ENCODE assay signal across 11 cellular contexts in genomic region chr20:43515628-43516027, GRCh38. TPM values are rescaled to one million over a fixed set of nuclear protein-coding genes. Genes with fewer than 3 reads are reported as not detected.
DNase-seq lines count a peak whose midpoint lies in the region; ATAC-seq, FAIRE-seq and TF ChIP-seq lines count a peak whose summit lies in the region.
"Had no signal": no experiment of that assay in that cellular context is flagged by ENCODE, and none has a peak within 500 bp of the region (broad histone marks: within the 10 kb centered on the region; RNA-seq: fewer than 3 reads in every experiment).

No MANE protein-coding gene starts in this region.

- H3K27me3 ChIP-seq in DND-41 (ENCODE audit: insufficient read depth, low read length, poor library complexity) (no peaks in the 10 kb centered on the region), Loucy (ENCODE audit: insufficient read depth, low read length, poor library complexity, severe bottlenecking) (no peaks in the 10 kb centered on the region), K562 (ENCODE audit: control insufficient read depth in 2 of 2, insufficient read depth in 2 of 2, low read length in 2 of 2) (no peaks in the 10 kb centered on the region)

- peak overlapping the region; percentile 66 for H3K9ac ChIP-seq in DND-41 (ENCODE audit: low read depth, low read length)
- peak overlapping the region; percentile 75 for H3K9ac ChIP-seq in Loucy (ENCODE audit: low read depth, low read length, poor library complexity, severe bottlenecking)
- H3K9ac ChIP-seq in K562 (ENCODE audit: insufficient read depth in 1 of 2, low read depth in 2 of 2, low read length in 2 of 2): peak overlapping the region; percentile 53 to 61; a peak in 3 of 4 replicates

- no peak overlapping the region for H3K27ac Mint-ChIP-seq in nephron progenitor cell

- peak overlapping the region; percentile 64 for H3K4me2 ChIP-seq in DND-41 (ENCODE audit: insufficient read depth, low read length)
- H3K4me2 ChIP-seq in Loucy (ENCODE audit: low read depth, low read length, poor library complexity, severe bottlenecking): peak overlapping the region; percentile 66
- peak overlapping the region; percentile 72 for H3K4me2 ChIP-seq in K562 (ENCODE audit: insufficient read depth, low read length)

- H3K79me2 ChIP-seq in DND-41 (ENCODE audit: insufficient read depth, low read length): peaks cover 14% of the 10 kb centered on the region
- H3K79me2 ChIP-seq in Loucy (ENCODE audit: insufficient read depth, low read length): peaks cover 15% of the 10 kb centered on the region; the same call in 1 of the 2 replicates
- peaks cover 22% of the 10 kb centered on the region; the same call in 2 of the 3 replicates for H3K79me2 ChIP-seq in K562 (ENCODE audit: control insufficient read depth, insufficient read depth, low read length)

- H3K9me3 ChIP-seq in DND-41 (ENCODE audit: insufficient read depth, low read length, severe bottlenecking) (no peaks in the 10 kb centered on the region), Loucy (ENCODE audit: insufficient read depth, low read depth, low read length) (0 out of 2 replicates have a peak, but pooled peaks cover 3% of the 10 kb centered on the region), K562 (replicated peaks; ENCODE audit: control insufficient read depth, insufficient read depth, low read depth, low read length) (no peaks in the 10 kb centered on the region; the same call in 1 of the 2 replicates)

- DNase-seq in DND-41: no peak
- DNase-seq in K562 (ENCODE audit: extremely low read depth in 1 of 4, low spot score in 3 of 4): peak; percentile 43 to 64 (median 52)
- DNase-seq in nephron progenitor cell: no peak
- no peak for DNase-seq in ACHN
- DNase-seq in HCEC 1CT: no peak
- DNase-seq: DMS79 treated with DMSO at 0.1 percent for 48 hours, NCI-H1436 treated with DMSO at 0.1 percent for 48 hours, occipital lobe, SHP77 had no signal

- ATAC-seq in DND-41 (ENCODE audit: insufficient read depth, low read depth) (no peak), K562 (peak; percentile 6; the same call in 1 of the 3 replicates), GM21390 (IDR thresholded peaks at IDR 0.05; ENCODE audit: unreplicated experiment) (no peak)

- H3K9me1 ChIP-seq in K562 (ENCODE audit: control insufficient read depth, insufficient read depth, low read length): no peaks in the 10 kb centered on the region

- H3K4me1 ChIP-seq in DND-41 (ENCODE audit: insufficient read depth, low read length) (peaks cover 23% of the 10 kb centered on the region), Loucy (ENCODE audit: insufficient read depth, low read length, poor library complexity, severe bottlenecking) (no peaks in the 10 kb centered on the region), K562 (replicated peaks in 1 of 2; ENCODE audit: control insufficient read depth in 2 of 2, insufficient read depth in 2 of 2, low read length in 2 of 2) (peaks cover 23 to 34% of the 10 kb centered on the region in 2 experiments; a peak in 4 of 5 replicates)

- intact Hi-C loops in K562 (cut with micrococcal nuclease): loop anchor here (5.0 kb wide), 1 partner anchor 58 kb away; the partner anchor contains the start of gene SRSF6

- H3K36me3 Mint-ChIP-seq in nephron progenitor cell (ENCODE audit: low read depth): peaks cover 32% of the 10 kb centered on the region

- H3K36me3 ChIP-seq in DND-41 (ENCODE audit: insufficient read depth, low read length) (no peaks in the 10 kb centered on the region), Loucy (ENCODE audit: insufficient read depth, low read length) (no peaks in the 10 kb centered on the region), K562 (ENCODE audit: control insufficient read depth, insufficient read depth, low read length) (peaks cover 14% of the 10 kb centered on the region; the same call in 1 of the 3 replicates)

- TF ChIP-seq POLR2A in K562 (conservative IDR thresholded peaks at IDR 0.05): no peak

- TF ChIP-seq CTCF in DND-41 (IDR thresholded peaks at IDR 0.05; ENCODE audit: borderline replicate concordance, extremely low read depth, low read length, poor library complexity, severe bottlenecking) (no peak), Loucy (conservative IDR thresholded peaks at IDR 0.05; ENCODE audit: low read length) (no peak), K562 (IDR thresholded peaks at IDR 0.05 in 2 of 3, conservative IDR thresholded peaks at IDR 0.05 in 1 of 3; ENCODE audit: insufficient read depth in 2 of 3, low read depth in 1 of 3, low read length in 3 of 3) (0 out of 6 replicates have a peak, but pooled peaks of 1 of the 3 experiments have one; percentile 3), nephron progenitor cell (IDR thresholded peaks at IDR 0.05) (no peak)

- in situ Hi-C loops in K562 (cut with MboI): no loop called here
- in situ Hi-C loops in ACHN (cut with HindIII; ENCODE audit: low pct_ligation_motif_present, low pct_unique_long_range_greater_than_20kb, low sequenced_read_pairs): no loop called here

- H3K4me3 ChIP-seq in DND-41 (ENCODE audit: low read depth in 1 of 2, low read length in 2 of 2) (peak overlapping the region in 1 of 2 experiments; percentile 77; a peak in 2 of 4 replicates), Loucy (ENCODE audit: low read length, poor library complexity, severe bottlenecking) (peak overlapping the region; percentile 74), K562 (peak overlapping the region; percentile 45; the same call in 1 of the 2 replicates)

- no peaks in the 10 kb centered on the region for H3F3A ChIP-seq in Loucy (ENCODE audit: low read depth)

- POLR2A ChIA-PET in K562 (lab: Yijun Ruan, JAX): interaction anchor here (0.6 to 4.5 kb wide), 7 partner anchors 10 to 161 kb away, joined by 3 to 19 read pairs (median 4); partner anchors contain the start of gene SRSF6

- CTCF ChIA-PET in K562 (lab: Yijun Ruan, JAX; ENCODE audit: low intra/inter-chr PET ratio): no interaction called here

- H2AFZ ChIP-seq in DND-41 (ENCODE audit: low read depth, low read length): no peak overlapping the region
- H2AFZ ChIP-seq in Loucy (ENCODE audit: low read length): no peak overlapping the region
- peak overlapping the region; percentile 66 for H2AFZ ChIP-seq in K562 (ENCODE audit: low read depth, low read length)

- no peak for TF ChIP-seq RAD21 in K562 (CRISPR knock-in tag; conservative IDR thresholded peaks at IDR 0.05 in 1 of 2, IDR thresholded peaks at IDR 0.05 in 1 of 2)

- 3% methylated on average over 2 of the region's 2 CpGs for WGBS in K562 (ENCODE audit: insufficient coverage, low coverage, missing lambda C conversion rate)

- H3K4me1 Mint-ChIP-seq in nephron progenitor cell: peaks cover 19% of the 10 kb centered on the region

- H3K9me2 ChIP-seq in Loucy (replicated peaks; ENCODE audit: low read depth, low read length): no peaks in the 10 kb centered on the region

- no TSS peak for BruUV-seq in K562 (replicated peaks; lab: Mats Ljungman, UMichigan)

- peak; percentile 29 for FAIRE-seq in K562 (lab: Jason Lieb, UNC)

- H3K9me3 Mint-ChIP-seq in nephron progenitor cell: peaks cover 7% of the 10 kb centered on the region

- H3K27ac ChIP-seq in DND-41 (ENCODE audit: low read length) (no peak overlapping the region), K562 (ENCODE audit: extremely low read depth, low read depth, low read length) (peak overlapping the region; percentile 66)

- no peaks in the 10 kb centered on the region for H3K27me3 Mint-ChIP-seq in nephron progenitor cell (ENCODE audit: low read depth, poor library complexity)

- H3K4me3 Mint-ChIP-seq in nephron progenitor cell: peak overlapping the region; percentile 96

- H4K20me1 ChIP-seq in DND-41 (ENCODE audit: insufficient read depth, low read length): no peaks in the 10 kb centered on the region
- H4K20me1 ChIP-seq in Loucy (ENCODE audit: insufficient read depth, low read length, poor library complexity, severe bottlenecking): no peaks in the 10 kb centered on the region
- no peaks in the 10 kb centered on the region for H4K20me1 ChIP-seq in K562 (replicated peaks; ENCODE audit: control insufficient read depth, insufficient read depth, low read length)

- TF ChIP-seq EP300 in K562 (IDR thresholded peaks at IDR 0.05; ENCODE audit: low read length): no peak

RNA-seq across cellular contexts. Expression of gene L3MBTL1, which starts 8.1 kb away (rescaled TPM):
- total RNA-seq in K562 (2011; cell fraction: chromatin; rRNA removed; ENCODE audit: low replicate concordance): 96.6 and 129 TPM in 2 replicates
- total RNA-seq in K562 (2011; cell fraction: nucleolus; rRNA removed): 68.4 and 71.2 TPM in 2 replicates
- total RNA-seq in K562 (2011; cell fraction: nucleoplasm; rRNA removed): 92.8 and 140 TPM in 2 replicates
- 5.5 and 6.2 TPM in 2 replicates for total RNA-seq in K562 (2014; rRNA removed)
- total RNA-seq in K562 (2014; rRNA removed; fragmentation: Illumina TruSeq; extraction: Trizol): 3.4 and 4.1 TPM in 2 replicates
- 3.2 and 3.4 TPM in 2 replicates for total RNA-seq in K562 (2015; rRNA removed; fragmentation: Illumina TruSeq; extraction: Trizol)
- total RNA-seq in K562 (2021): 6.1 and 9.4 TPM in 2 replicates
- 10.0 and 18.3 TPM in 2 replicates for polyA plus RNA-seq in K562 (2011; rRNA removed)
- 4.0 and 5.7 TPM in 2 replicates for polyA plus RNA-seq in K562 (2011; cell fraction: cytosol; rRNA removed)
- 87.5 and 104 TPM in 2 replicates for polyA plus RNA-seq in K562 (2011; cell fraction: nucleus; rRNA removed)
- polyA plus RNA-seq in K562 (2012): 4.0 and 8.9 TPM in 2 replicates
- polyA plus RNA-seq in K562 (2014; fragmentation: Illumina TruSeq; extraction: Trizol): 4.1 and 4.4 TPM in 2 replicates
- polyA plus RNA-seq in K562 (2014; fragmentation: Nextera tagmentation; extraction: Ambion mirVana): 1 to 10 TPM in 1 of 2 experiments, under 1 TPM in 1; 0.77 to 1.1 TPM
- polyA plus RNA-seq in K562 (2014; rRNA removed): 7.7 and 7.9 TPM in 2 replicates
- polyA minus RNA-seq in K562 (2011; rRNA and poly(A)+ RNA removed): 13.1 and 17.4 TPM in 2 replicates
- polyA minus RNA-seq in K562 (2011; cell fraction: cytosol; rRNA and poly(A)+ RNA removed): 2.8 and 3.2 TPM in 2 replicates
- polyA minus RNA-seq in K562 (2011; cell fraction: nucleus; rRNA and poly(A)+ RNA removed): 28.9 and 38.0 TPM in 2 replicates

RNA-seq across cellular contexts. Expression of gene SGK2, which starts 43.2 kb away (rescaled TPM):
- total RNA-seq in K562 (2011; cell fraction: chromatin; rRNA removed; ENCODE audit: low replicate concordance): 4.3 and 4.4 TPM in 2 replicates
- total RNA-seq in K562 (2011; cell fraction: nucleolus; rRNA removed): 0.83 and 2.8 TPM in 2 replicates
- 4.0 and 6.9 TPM in 2 replicates for total RNA-seq in K562 (2011; cell fraction: nucleoplasm; rRNA removed)
- total RNA-seq in K562 (2014; rRNA removed) (0.14 and 0.16 TPM in 2 replicates), K562 (2014; rRNA removed; fragmentation: Illumina TruSeq; extraction: Trizol) (0.07 and 0.13 TPM in 2 replicates), K562 (2015; rRNA removed; fragmentation: Illumina TruSeq; extraction: Trizol) (0.11 and 0.15 TPM in 2 replicates), K562 (2021) (0.20 and 0.31 TPM in 2 replicates)
- polyA plus RNA-seq in K562 (2011; rRNA removed) (0.24 and 0.88 TPM in 2 replicates), K562 (2014; fragmentation: Illumina TruSeq; extraction: Trizol) (0.15 TPM in 1 of 2 replicates, not detected in the other), K562 (2014; fragmentation: Nextera tagmentation; extraction: Ambion mirVana) (not detected), K562 (2014; rRNA removed) (0.21 and 0.57 TPM in 2 replicates)
- 0.07 and 0.09 TPM in 2 replicates for polyA plus RNA-seq in K562 (2011; cell fraction: cytosol; rRNA removed)
- polyA plus RNA-seq in K562 (2011; cell fraction: nucleus; rRNA removed): 2.7 and 3.1 TPM in 2 replicates
- polyA plus RNA-seq in K562 (2012): 0.10 and 0.62 TPM in 2 replicates
- polyA minus RNA-seq in K562 (2011; rRNA and poly(A)+ RNA removed): 0.53 and 1.7 TPM in 2 replicates
- polyA minus RNA-seq in K562 (2011; cell fraction: cytosol; rRNA and poly(A)+ RNA removed): not detected in 2 replicates
- 0.54 and 1.1 TPM in 2 replicates for polyA minus RNA-seq in K562 (2011; cell fraction: nucleus; rRNA and poly(A)+ RNA removed)
- total RNA-seq: occipital lobe had no signal

RNA-seq across cellular contexts. Expression of gene SRSF6, which starts 57.9 kb away (rescaled TPM):
- 123 and 206 TPM in 2 replicates for total RNA-seq in K562 (2011; cell fraction: chromatin; rRNA removed; ENCODE audit: low replicate concordance)
- total RNA-seq in K562 (2011; cell fraction: nucleolus; rRNA removed): 65.5 and 74.5 TPM in 2 replicates
- 119 and 180 TPM in 2 replicates for total RNA-seq in K562 (2011; cell fraction: nucleoplasm; rRNA removed)
- total RNA-seq in K562 (2014; rRNA removed) (52.4 and 55.6 TPM in 2 replicates), K562 (2014; rRNA removed; fragmentation: Illumina TruSeq; extraction: Trizol) (73.1 and 81.5 TPM in 2 replicates), K562 (2015; rRNA removed; fragmentation: Illumina TruSeq; extraction: Trizol) (78.8 and 80.4 TPM in 2 replicates), K562 (2021) (140 and 141 TPM in 2 replicates)
- polyA plus RNA-seq in K562 (2011; rRNA removed) (86.1 and 138 TPM in 2 replicates), K562 (2014; fragmentation: Illumina TruSeq; extraction: Trizol) (101 and 117 TPM in 2 replicates), K562 (2014; fragmentation: Nextera tagmentation; extraction: Ambion mirVana) (100 to 1,000 TPM; 148 to 165 TPM), K562 (2014; rRNA removed) (86.5 and 91.3 TPM in 2 replicates)
- 37.4 and 44.4 TPM in 2 replicates for polyA plus RNA-seq in K562 (2011; cell fraction: cytosol; rRNA removed)
- 287 and 290 TPM in 2 replicates for polyA plus RNA-seq in K562 (2011; cell fraction: nucleus; rRNA removed)
- polyA plus RNA-seq in K562 (2012): 89.0 and 99.0 TPM in 2 replicates
- 119 and 177 TPM in 2 replicates for polyA minus RNA-seq in K562 (2011; rRNA and poly(A)+ RNA removed)
- polyA minus RNA-seq in K562 (2011; cell fraction: cytosol; rRNA and poly(A)+ RNA removed): 45.1 and 79.8 TPM in 2 replicates
- polyA minus RNA-seq in K562 (2011; cell fraction: nucleus; rRNA and poly(A)+ RNA removed): 56.4 and 90.7 TPM in 2 replicates

Comparison
In these comparisons a context has a peak if more than half of its experiments do, and no peak if none do; other contexts are left out.
1. DNase-seq: peak in K562 (4 of 4); none in DND-41 (single experiment), nephron progenitor cell (single experiment), ACHN (single experiment) and HCEC 1CT (single experiment).
2. Peak in every context shown above with its lines, with median percentiles within 50 percentile points of each other: H3K4me2 ChIP-seq and H3K9ac ChIP-seq.